In the genomic region with DNA sequence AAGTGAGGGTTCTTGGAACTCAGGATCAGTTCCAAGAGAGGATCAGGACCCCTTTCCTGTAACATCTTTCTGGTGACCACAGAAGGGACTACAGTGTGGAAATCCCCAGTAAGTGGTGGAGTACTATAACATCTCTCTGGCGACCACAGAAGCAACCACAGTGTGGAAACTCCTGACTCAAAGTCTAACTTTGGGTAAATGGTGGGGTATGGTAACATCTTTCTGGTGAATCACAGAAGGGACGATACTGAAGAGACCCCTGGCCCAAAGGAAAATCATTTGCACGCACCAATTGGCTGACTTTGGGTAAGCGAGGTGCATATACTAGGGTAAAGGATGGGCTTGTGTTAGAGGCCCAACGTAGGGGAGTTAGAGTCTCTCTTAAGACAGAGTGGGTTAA, we compare ENCODE assay signal across 13 cellular contexts. TPM values are rescaled to one million over a fixed set of nuclear protein-coding genes. Genes with fewer than 3 reads are reported as not detected.
DNase-seq lines count a peak whose midpoint lies in the region; ATAC-seq and TF ChIP-seq lines count a peak whose summit lies in the region.
"Had no signal": no experiment of that assay in that cellular context is flagged by ENCODE, and none has a peak within 500 bp of the region (broad histone marks: within the 10 kb centered on the region; RNA-seq: fewer than 3 reads in every experiment).

No MANE protein-coding gene starts in this region.

- H3K4me3 ChIP-seq in GM06990 (replicated peaks; ENCODE audit: low read depth, low read length) (no peak overlapping the region), tibial nerve (no peak overlapping the region), sigmoid colon (no peak overlapping the region)
- H3K4me3 ChIP-seq: BLaER1 treated with 17β-estradiol and CSF1 and Interleukin-3, amounts not matched to agents 10 nM and 100 nM; tibial artery had no signal

- H3K4me1 ChIP-seq in tibial nerve, result no peaks in the 10 kb centered on the region
- no peaks in the 10 kb centered on the region for H3K4me1 ChIP-seq in sigmoid colon
- H3K4me1 ChIP-seq: BLaER1 treated with 17β-estradiol and CSF1 and Interleukin-3, amounts not matched to agents 10 nM and 100 nM; tibial artery had no signal

- TF ChIP-seq EP300 in tibial nerve (IDR thresholded peaks at IDR 0.05) (no peak), sigmoid colon (IDR thresholded peaks at IDR 0.05) (no peak)

- H3K27me3 ChIP-seq in GM06990 (replicated peaks; ENCODE audit: control insufficient read depth, insufficient read depth, low read length) (no peaks in the 10 kb centered on the region), tibial nerve (no peaks in the 10 kb centered on the region), sigmoid colon (no peaks in the 10 kb centered on the region)
- H3K27me3 ChIP-seq: BLaER1 treated with 17β-estradiol and CSF1 and Interleukin-3, amounts not matched to agents 10 nM and 100 nM; tibial artery had no signal

- intact Hi-C loops in Right ventricle myocardium superior (cut with DNase I), result no loop called here
- intact Hi-C loops in sigmoid colon (cut with DNase I), result no loop called here

- DNase-seq in GM06990 (ENCODE audit: extremely low read depth, insufficient read length) (peak; percentile 18), M059J (ENCODE audit: low read depth) (peak; percentile 29), ureter (ENCODE audit: low spot score) (no peak), Right ventricle myocardium superior (no peak), tibial nerve (ENCODE audit: low spot score in 2 of 2) (no peak), sigmoid colon (no peak)
- DNase-seq: dermis blood vessel endothelial cell, NCI-H226, tibial artery had no signal

- TF ChIP-seq CTCF in GM06990 (IDR thresholded peaks at IDR 0.05; ENCODE audit: insufficient read depth, low read length, poor library complexity, severe bottlenecking) (no peak), tibial nerve (IDR thresholded peaks at IDR 0.05) (no peak), sigmoid colon (IDR thresholded peaks at IDR 0.05) (no peak)

- H3K9me3 ChIP-seq in tibial nerve (peaks cover 0 to 11% (median 3%) of the 10 kb centered on the region in 4 donors), sigmoid colon (no peaks in the 10 kb centered on the region)

- ATAC-seq in GM18909 (IDR thresholded peaks at IDR 0.05; ENCODE audit: poor library complexity, unreplicated experiment), result peak; percentile 87
- ATAC-seq in HG02852 (IDR thresholded peaks at IDR 0.05; ENCODE audit: unreplicated experiment), result peak; percentile 95
- no peak for ATAC-seq in Right ventricle myocardium superior (ENCODE audit: poor library complexity)
- ATAC-seq: naive thymus-derived CD4-positive, alpha-beta T cell had no signal

- 92 to 93% methylated on average over 5 of the region's 5 CpGs for WGBS in tibial nerve, 2 donors
- 82 to 87% methylated on average over 5 of the region's 5 CpGs for WGBS in sigmoid colon, 2 donors

- no peak overlapping the region for H3K27ac ChIP-seq in tibial nerve
- H3K27ac ChIP-seq in sigmoid colon, result no peak overlapping the region
- H3K27ac ChIP-seq: tibial artery had no signal

- TF ChIP-seq POLR2A in tibial nerve (IDR thresholded peaks at IDR 0.05) (no peak), sigmoid colon (IDR thresholded peaks at IDR 0.05) (no peak)

- no peaks in the 10 kb centered on the region for H3K36me3 ChIP-seq in GM06990 (ENCODE audit: control insufficient read depth, insufficient read depth, low read length)
- H3K36me3 ChIP-seq in tibial nerve, result no peaks in the 10 kb centered on the region
- no peaks in the 10 kb centered on the region for H3K36me3 ChIP-seq in sigmoid colon
- H3K36me3 ChIP-seq: BLaER1 treated with 17β-estradiol and CSF1 and Interleukin-3, amounts not matched to agents 10 nM and 100 nM; tibial artery had no signal

RNA-seq across cellular contexts. Expression of gene GULP1, which starts 56.3 kb away (rescaled TPM):
- 98.9 and 126 TPM in 2 replicates for total RNA-seq in M059J (2014; rRNA removed; shearing (Covaris generic))
- 19.9 TPM for total RNA-seq in ureter
- total RNA-seq in Right ventricle myocardium superior, result 4.6 TPM
- total RNA-seq in tibial nerve, result 10 to 100 TPM; 63.4 to 89.2 (median 78.1) TPM
- 10 to 100 TPM; 50.9 to 56.1 (median 53.5) TPM for total RNA-seq in sigmoid colon
- 10 to 100 TPM in 2 of 3 donors, 1 to 10 TPM in 1; 3.5 to 12.9 (median 10.8) TPM for polyA plus RNA-seq in sigmoid colon
- total RNA-seq: naive thymus-derived CD4-positive, alpha-beta T cell had no signal
- polyA plus RNA-seq: naive thymus-derived CD4-positive, alpha-beta T cell had no signal

Comparison
In these comparisons a context has a peak if more than half of its experiments do, and no peak if none do; other contexts are left out.
1. DNase-seq: peak in GM06990 (single experiment) and M059J (single experiment); none in ureter (single experiment), Right ventricle myocardium superior (single experiment), tibial nerve (0 of 2) and sigmoid colon (single experiment).